Comparison of ENCODE assay signal across 1 cellular context in the genomic region with DNA sequence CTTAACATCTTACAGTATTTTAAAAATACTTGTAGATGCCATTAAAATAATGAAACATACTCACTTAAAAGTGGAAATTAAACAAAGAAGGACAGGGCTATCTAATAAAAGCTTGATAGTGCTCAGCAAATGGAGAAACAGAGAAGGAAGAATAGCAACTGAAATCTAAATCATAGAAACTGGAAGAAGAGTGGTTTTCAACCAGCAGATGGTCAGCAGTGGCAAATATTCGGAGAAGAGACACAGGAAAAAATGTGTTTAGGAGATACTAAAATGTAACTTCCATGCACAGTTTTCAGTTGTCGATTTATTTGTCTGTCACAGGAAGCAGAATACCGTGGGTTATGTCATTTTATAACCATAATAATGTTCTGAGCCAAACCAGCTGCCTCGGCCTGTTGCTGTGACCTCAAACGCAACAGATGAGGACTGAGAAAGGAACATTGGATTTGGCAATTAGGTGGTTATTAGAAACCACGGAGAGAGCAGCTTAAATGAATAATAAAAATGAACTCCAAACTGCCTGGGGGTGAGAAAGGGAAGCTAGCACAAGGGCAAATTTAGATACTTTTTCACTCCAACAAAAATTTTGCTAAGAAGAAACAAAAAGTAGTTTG.
TF ChIP-seq lines count a peak whose summit lies in the region.

No MANE protein-coding gene starts in this region.

TF ChIP-seq in IMR-90, 13 proteins besides CTCF, POLR2A, EP300 and RAD21 (continued from another document):
- TF ChIP-seq RFX5 (IDR thresholded peaks at IDR 0.05; ENCODE audit: low read depth, low read length) (no peak), BHLHE40 (IDR thresholded peaks at IDR 0.05; ENCODE audit: low read depth, low read length) (no peak), CEBPB (IDR thresholded peaks at IDR 0.05; ENCODE audit: low read depth, low read length) (no peak)
- TF ChIP-seq, protein P1, sequence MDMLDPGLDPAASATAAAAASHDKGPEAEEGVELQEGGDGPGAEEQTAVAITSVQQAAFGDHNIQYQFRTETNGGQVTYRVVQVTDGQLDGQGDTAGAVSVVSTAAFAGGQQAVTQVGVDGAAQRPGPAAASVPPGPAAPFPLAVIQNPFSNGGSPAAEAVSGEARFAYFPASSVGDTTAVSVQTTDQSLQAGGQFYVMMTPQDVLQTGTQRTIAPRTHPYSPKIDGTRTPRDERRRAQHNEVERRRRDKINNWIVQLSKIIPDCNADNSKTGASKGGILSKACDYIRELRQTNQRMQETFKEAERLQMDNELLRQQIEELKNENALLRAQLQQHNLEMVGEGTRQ (IDR thresholded peaks at IDR 0.05; ENCODE audit: low read depth, low read length): no peak
